Comparison of ENCODE assay signal across 8 cellular contexts in genomic region chr19:44891016-44891882, GRCh38.
DNase-seq lines count a peak whose midpoint lies in the region; ATAC-seq and TF ChIP-seq lines count a peak whose summit lies in the region.

TSS of gene TOMM40 (plus strand) at chr19:44891254. CDS start at chr19:44891416, 162 bp downstream.

- H3K4me3 ChIP-seq in RWPE2 (ENCODE audit: severe bottlenecking): peak within 1 kb of the TSS; percentile 91
- H3K4me3 ChIP-seq in astrocyte of the spinal cord (ENCODE audit: low read depth, low read length): peak within 1 kb of the TSS; percentile 80

- DNase-seq in AG09319 (ENCODE audit: extremely low read depth, low read depth): peak; percentile 99
- peak; percentile 100 for DNase-seq in HS-27A (ENCODE audit: low read depth)
- peak; percentile 99 for DNase-seq in RWPE2 (ENCODE audit: low spot score)
- no peak for DNase-seq in astrocyte of the spinal cord (ENCODE audit: low read depth, low spot score)
- peak; percentile 96 for DNase-seq in iPS-NIHi7 (ENCODE audit: extremely low spot score)
- peak; percentile 32 for DNase-seq in stimulated activated CD4-positive, alpha-beta T cell treated with anti-CD3 and anti-CD28 coated beads, Interleukin-1b, Interleukin-23, amount 100 ng/mL, for 48 hours
- DNase-seq in retina: no peak

- ATAC-seq in GM18868 (IDR thresholded peaks at IDR 0.05; ENCODE audit: unreplicated experiment) (peak; percentile 66), RWPE2 (ENCODE audit: low read depth) (no peak)

- peaks cover 6% of the 10 kb centered on the region for H3K4me1 ChIP-seq in RWPE2 (ENCODE audit: insufficient read depth, poor library complexity, severe bottlenecking)

- H3K27me3 ChIP-seq in RWPE2 (ENCODE audit: insufficient read depth, poor library complexity, severe bottlenecking): no peaks in the 10 kb centered on the region

- in situ Hi-C loops in astrocyte of the spinal cord (cut with HindIII; ENCODE audit: low sequenced_read_pairs): no loop called here

- no peak for TF ChIP-seq CTCF in AG09319 (IDR thresholded peaks at IDR 0.05; ENCODE audit: low read depth, low read length)
- TF ChIP-seq CTCF in RWPE2 (IDR thresholded peaks at IDR 0.05; ENCODE audit: poor library complexity, severe bottlenecking): no peak
- TF ChIP-seq CTCF in astrocyte of the spinal cord (IDR thresholded peaks at IDR 0.05; ENCODE audit: low read depth, low read length): no peak

- no peaks in the 10 kb centered on the region for H3K9me3 ChIP-seq in RWPE2 (ENCODE audit: severe bottlenecking)

- peaks cover 36% of the 10 kb centered on the region for H3K36me3 ChIP-seq in RWPE2 (ENCODE audit: low read depth)

- H3K27ac ChIP-seq in RWPE2 (ENCODE audit: poor library complexity, severe bottlenecking): peak within 1 kb of the TSS; percentile 66

Comparison
In these comparisons a context has a peak if more than half of its experiments do, and no peak if none do; other contexts are left out.
1. DNase-seq: peak in AG09319 (single experiment), HS-27A (single experiment), RWPE2 (single experiment), iPS-NIHi7 (single experiment) and stimulated activated CD4-positive, alpha-beta T cell treated with anti-CD3 and anti-CD28 coated beads, Interleukin-1b, Interleukin-23, amount 100 ng/mL, for 48 hours (single experiment); none in astrocyte of the spinal cord (single experiment) and retina (single experiment).